In the genomic region with DNA sequence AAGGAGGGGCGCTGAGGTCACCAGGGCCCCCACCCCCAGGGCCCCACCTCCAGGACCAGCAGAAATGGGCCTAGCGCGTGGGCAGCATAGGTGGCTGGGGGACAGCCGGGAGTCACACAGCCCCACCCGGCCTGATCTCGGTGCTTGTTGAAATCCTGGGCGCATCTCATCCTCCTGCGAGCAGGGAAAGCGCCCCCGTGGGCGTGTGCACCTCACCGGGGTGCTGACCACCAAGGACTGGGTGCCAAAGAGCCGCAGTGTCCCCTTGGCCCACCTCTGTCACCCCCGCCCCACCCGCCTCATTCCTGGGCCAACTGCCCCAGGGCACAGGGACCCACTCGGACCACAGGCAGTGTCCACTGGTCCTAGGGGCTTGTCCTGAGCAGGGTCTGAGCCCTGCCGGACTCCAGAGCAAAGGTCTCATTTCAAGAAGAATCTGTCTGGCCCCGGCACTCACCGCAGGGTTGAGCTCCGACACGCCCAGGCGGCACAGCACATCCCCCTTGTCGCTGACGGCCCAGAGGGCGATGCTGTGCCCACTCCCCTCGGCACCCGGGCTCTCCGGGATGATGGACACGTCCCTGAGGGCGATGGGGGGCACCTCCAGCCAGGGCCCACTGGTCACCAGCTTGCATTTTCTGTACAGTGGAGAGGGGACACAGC, we compare ENCODE assay signal across 22 cellular contexts. TPM values are rescaled to one million over a fixed set of nuclear protein-coding genes. Genes with fewer than 3 reads are reported as not detected.
A peak's percentile ranks its signal among the peaks of the same experiment; 100 is the strongest.
DNase-seq lines count a peak whose midpoint lies in the region; ATAC-seq and TF ChIP-seq lines count a peak whose summit lies in the region.
"Had no signal": no experiment of that assay in that cellular context is flagged by ENCODE, and none has a peak within 500 bp of the region (broad histone marks: within the 10 kb centered on the region; RNA-seq: fewer than 3 reads in every experiment).

No MANE protein-coding gene starts in this region.

- peak; percentile 13 for ATAC-seq in stimulated activated naive CD8-positive, alpha-beta T cell treated with anti-CD3 and anti-CD28 coated beads, Interleukin-15, amount 100 ng/mL, for 72 hours
- no peak for ATAC-seq in stimulated activated naive CD8-positive, alpha-beta T cell treated with anti-CD3 and anti-CD28 coated beads, Interleukin-15, Interleukin-2, amounts not matched to agents 100 U/mL and 50 U/mL, for 24 hours
- ATAC-seq in right cardiac atrium (peak in 1 of 2 donors; percentile 14), GM21723 (IDR thresholded peaks at IDR 0.05; ENCODE audit: unreplicated experiment) (no peak)

- H2AFZ ChIP-seq in osteoblast (ENCODE audit: low read length), result no peak overlapping the region

- H3K27ac Mint-ChIP-seq in stimulated activated naive CD8-positive, alpha-beta T cell treated with anti-CD3 and anti-CD28 coated beads, Interleukin-15, amount 100 ng/mL, for 72 hours, result no peak overlapping the region

- 94% methylated on average over 30 of the region's 30 CpGs for WGBS in right cardiac atrium

- no peak overlapping the region for H3K4me3 ChIP-seq in right cardiac atrium (ENCODE audit: low read length)
- no peak overlapping the region for H3K4me3 ChIP-seq in osteoblast (ENCODE audit: insufficient read depth, low read length)
- H3K4me3 ChIP-seq in breast epithelium, result no peak overlapping the region
- H3K4me3 ChIP-seq: HAP-1, SJCRH30 had no signal

- H3K9me3 ChIP-seq in right cardiac atrium (ENCODE audit: control insufficient read depth, low read length), result no peaks in the 10 kb centered on the region
- H3K9me3 ChIP-seq in osteoblast (ENCODE audit: low read depth, low read length), result no peaks in the 10 kb centered on the region
- H3K9me3 ChIP-seq in breast epithelium, result no peaks in the 10 kb centered on the region
- H3K9me3 ChIP-seq: HAP-1, SJCRH30 had no signal

- no peak overlapping the region for H3K4me2 ChIP-seq in osteoblast (ENCODE audit: insufficient read depth, low read length)

- H3K36me3 ChIP-seq in osteoblast (ENCODE audit: insufficient read depth, low read length) (peaks cover 10% of the 10 kb centered on the region), breast epithelium (no peaks in the 10 kb centered on the region)
- H3K36me3 ChIP-seq: HAP-1, SJCRH30 had no signal

- intact Hi-C loops in right cardiac atrium (cut with DNase I), result no loop called here
- intact Hi-C loops in breast epithelium (cut with DNase I; ENCODE audit: low total_unique reads), result no loop called here

- no peaks in the 10 kb centered on the region for H3K27me3 Mint-ChIP-seq in stimulated activated naive CD8-positive, alpha-beta T cell treated with anti-CD3 and anti-CD28 coated beads, Interleukin-15, amount 100 ng/mL, for 72 hours

- H3K27me3 ChIP-seq in right cardiac atrium (ENCODE audit: control insufficient read depth, insufficient read depth) (no peaks in the 10 kb centered on the region), osteoblast (ENCODE audit: insufficient read depth, low read length) (no peaks in the 10 kb centered on the region), breast epithelium (no peaks in the 10 kb centered on the region)
- H3K27me3 ChIP-seq: SJCRH30 had no signal

- H4K20me1 ChIP-seq in osteoblast (ENCODE audit: insufficient read depth, low read length), result no peaks in the 10 kb centered on the region

- no peak for TF ChIP-seq CTCF in osteoblast (IDR thresholded peaks at IDR 0.05; ENCODE audit: extremely low read depth, low read depth, low read length)
- no peak for TF ChIP-seq CTCF in breast epithelium (IDR thresholded peaks at IDR 0.05)

- no peak for TF ChIP-seq POLR2A in breast epithelium (IDR thresholded peaks at IDR 0.05)

- H3K4me1 ChIP-seq in right cardiac atrium (ENCODE audit: control insufficient read depth, insufficient read depth, low read length) (no peaks in the 10 kb centered on the region), osteoblast (ENCODE audit: insufficient read depth, low read length) (no peaks in the 10 kb centered on the region), breast epithelium (no peaks in the 10 kb centered on the region)
- H3K4me1 ChIP-seq: HAP-1 had no signal

- H3K27ac ChIP-seq in right cardiac atrium (ENCODE audit: low read length) (no peak overlapping the region), osteoblast (ENCODE audit: low read depth, low read length) (no peak overlapping the region), breast epithelium (no peak overlapping the region)
- H3K27ac ChIP-seq: SJCRH30 had no signal

- no peaks in the 10 kb centered on the region for H3K79me2 ChIP-seq in osteoblast (ENCODE audit: insufficient read depth, low read length)

- H3K4me1 Mint-ChIP-seq in stimulated activated naive CD8-positive, alpha-beta T cell treated with anti-CD3 and anti-CD28 coated beads, Interleukin-15, amount 100 ng/mL, for 72 hours, result peaks cover 21% of the 10 kb centered on the region

- DNase-seq in stimulated activated naive CD8-positive, alpha-beta T cell treated with anti-CD3 and anti-CD28 coated beads, Interleukin-15, amount 100 ng/mL, for 72 hours, result no peak
- no peak for DNase-seq in stimulated activated naive CD8-positive, alpha-beta T cell treated with anti-CD3 and anti-CD28 coated beads, Interleukin-15, Interleukin-2, amounts not matched to agents 100 U/mL and 50 U/mL, for 24 hours
- DNase-seq in right cardiac atrium (peak in 2 of 3 donors; percentile 36 to 50), osteoblast (ENCODE audit: insufficient read length, low spot score, missing footprints) (peak; percentile 61), breast epithelium (ENCODE audit: low spot score in 2 of 2) (no peak), NOMO-1 treated with dmso at 0.1 percent for 144 hours (lab: John Stamatoyannopoulos, UW; ENCODE audit: unreplicated experiment) (no peak)
- DNase-seq: AML-193, DMS 273 treated with DMSO at 0.1 percent for 48 hours, DND-41, KG1, MV-4-11, NCI-H187 treated with DMSO at 0.1 percent for 48 hours, NCI-H226, NCI-H524, NCI-H82, PC-3, RPMI8226, SJCRH30 had no signal

- H3K4me3 Mint-ChIP-seq in stimulated activated naive CD8-positive, alpha-beta T cell treated with anti-CD3 and anti-CD28 coated beads, Interleukin-15, amount 100 ng/mL, for 72 hours, result no peak overlapping the region
- H3K4me3 Mint-ChIP-seq: CD14-positive monocyte had no signal

- no peaks in the 10 kb centered on the region for H3K9me3 Mint-ChIP-seq in stimulated activated naive CD8-positive, alpha-beta T cell treated with anti-CD3 and anti-CD28 coated beads, Interleukin-15, amount 100 ng/mL, for 72 hours

RNA-seq across cellular contexts. Expression of gene BHLHA15, which starts 11.4 kb away (rescaled TPM):
- total RNA-seq in right cardiac atrium, result under 1 TPM in 2 of 4 donors, not detected in 2; 0.53 to 0.57 TPM
- polyA plus RNA-seq in right cardiac atrium, result not detected
- not detected in 2 replicates for total RNA-seq in osteoblast
- 1 to 10 TPM in 1 of 3 donors, under 1 TPM in 1, not detected in 1; 0.59 to 2.3 TPM for total RNA-seq in breast epithelium
- total RNA-seq: G401, SJCRH30 had no signal
- polyA plus RNA-seq: CD14-positive monocyte had no signal

RNA-seq across cellular contexts. Expression of gene TECPR1, which starts 29.4 kb away (rescaled TPM):
- total RNA-seq in right cardiac atrium (10 to 100 TPM; 20.9 to 25.5 (median 25.1) TPM), osteoblast (20.3 and 22.4 TPM in 2 replicates), breast epithelium (10 to 100 TPM; 14.7 to 29.7 (median 28.8) TPM)
- polyA plus RNA-seq in right cardiac atrium, result 10.5 TPM

RNA-seq across cellular contexts. Expression of gene BRI3, which starts 58.8 kb away (rescaled TPM):
- total RNA-seq in right cardiac atrium (100 to 1,000 TPM; 156 to 203 (median 187) TPM), osteoblast (95.9 and 113 TPM in 2 replicates), breast epithelium (10 to 100 TPM; 38.8 to 85.5 (median 56.4) TPM)
- polyA plus RNA-seq in right cardiac atrium, result 209 TPM

Comparison
In these comparisons a context has a peak if more than half of its experiments do, and no peak if none do; other contexts are left out.
1. DNase-seq: peak in right cardiac atrium (2 of 3) and osteoblast (single experiment); none in stimulated activated naive CD8-positive, alpha-beta T cell treated with anti-CD3 and anti-CD28 coated beads, Interleukin-15, amount 100 ng/mL, for 72 hours (0 of 2), stimulated activated naive CD8-positive, alpha-beta T cell treated with anti-CD3 and anti-CD28 coated beads, Interleukin-15, Interleukin-2, amounts not matched to agents 100 U/mL and 50 U/mL, for 24 hours (single experiment), breast epithelium (0 of 2) and NOMO-1 treated with dmso at 0.1 percent for 144 hours (single experiment).